8 cellular contexts compared by ENCODE assay signal in genomic region chr4:15682340-15682725, GRCh38. TPM values are rescaled to one million over a fixed set of nuclear protein-coding genes. Genes with fewer than 3 reads are reported as not detected.
A peak's percentile ranks its signal among the peaks of the same experiment; 100 is the strongest.
DNase-seq lines count a peak whose midpoint lies in the region; ATAC-seq and TF ChIP-seq lines count a peak whose summit lies in the region.

No MANE protein-coding gene starts in this region.

- TF ChIP-seq CTCF in fibroblast of mammary gland (conservative IDR thresholded peaks at IDR 0.05; ENCODE audit: control insufficient read depth, insufficient read depth, low read depth, low read length), result no peak

- H3K9ac ChIP-seq in GM23248, result peak overlapping the region; percentile 97
- H3K9ac ChIP-seq in SK-N-MC (ENCODE audit: insufficient read length), result peak overlapping the region; percentile 97
- H3K9ac ChIP-seq in rectal smooth muscle tissue (ENCODE audit: low read length), result peak overlapping the region; percentile 71

- 0% methylated on average over 2 of the region's 2 CpGs for WGBS in GM23248 (ENCODE audit: low coverage in 1 of 2, low lambda C conversion rate in 2 of 2, missing lambda C conversion rate in 2 of 2), 2 experiments

- H3K36me3 ChIP-seq in GM23248 (ENCODE audit: low read depth) (peaks cover 29% of the 10 kb centered on the region), SK-N-MC (ENCODE audit: insufficient read depth, low read length) (peaks cover 26% of the 10 kb centered on the region), rectal smooth muscle tissue (ENCODE audit: control insufficient read depth, insufficient read depth, low read length) (no peaks in the 10 kb centered on the region)

- no peaks in the 10 kb centered on the region for H4K20me1 ChIP-seq in GM23248 (ENCODE audit: insufficient read depth)

- H3K4me2 ChIP-seq in GM23248 (ENCODE audit: unreplicated experiment), result peak overlapping the region; percentile 95

- peaks cover 47% of the 10 kb centered on the region for H3K4me1 ChIP-seq in GM23248 (ENCODE audit: insufficient read depth)
- H3K4me1 ChIP-seq in rectal smooth muscle tissue (ENCODE audit: control insufficient read depth, insufficient read depth, low read length), result peaks cover 2% of the 10 kb centered on the region

- H3K9me2 ChIP-seq in GM23248 (ENCODE audit: insufficient read depth), result no peaks in the 10 kb centered on the region; the same call in 1 of the 2 replicates

- peaks cover 16% of the 10 kb centered on the region for H3F3A ChIP-seq in GM23248 (ENCODE audit: insufficient read depth)

- H3K79me2 ChIP-seq in GM23248 (ENCODE audit: insufficient read depth), result peaks cover 91% of the 10 kb centered on the region

- peak overlapping the region; percentile 69 for H2AFZ ChIP-seq in GM23248

- no peak for ATAC-seq in GM21528 (IDR thresholded peaks at IDR 0.05; ENCODE audit: low FRiP score, unreplicated experiment)

- H3K4me3 ChIP-seq in GM23248 (peak overlapping the region; percentile 88), SK-N-MC (peak overlapping the region; percentile 91), fibroblast of mammary gland (ENCODE audit: control insufficient read depth, low read depth, low read length) (peak overlapping the region; percentile 92), rectal smooth muscle tissue (ENCODE audit: low read length) (peak overlapping the region; percentile 73)

- in situ Hi-C loops in GM23248 (cut with MboI), result no loop called here

- H3K27me3 ChIP-seq in GM23248 (replicated peaks; ENCODE audit: insufficient read depth) (no peaks in the 10 kb centered on the region), rectal smooth muscle tissue (ENCODE audit: control insufficient read depth, insufficient read depth, low read length) (no peaks in the 10 kb centered on the region)

- H3K9me3 ChIP-seq in GM23248 (ENCODE audit: low read depth) (no peaks in the 10 kb centered on the region), SK-N-MC (ENCODE audit: low read depth, low read length) (no peaks in the 10 kb centered on the region)

- H3K27ac ChIP-seq in GM23248 (peak overlapping the region; percentile 83), SK-N-MC (peak overlapping the region; percentile 68), rectal smooth muscle tissue (ENCODE audit: low read depth, low read length) (peak overlapping the region; percentile 85)

- DNase-seq in GM23248 (peak; percentile 45), SK-N-MC (ENCODE audit: low read depth, low spot score) (no peak), fibroblast of mammary gland (ENCODE audit: low read depth) (peak; percentile 32), midbrain (lab: John Stamatoyannopoulos, UW) (no peak), SK-N-DZ (ENCODE audit: low spot score) (no peak)
- no peak for DNase-seq in stimulated activated naive CD4-positive, alpha-beta T cell treated with Interleukin-2 at 50 U/mL for 16 hours (lab: John Stamatoyannopoulos, UW)

RNA-seq across cellular contexts. Expression of gene FAM200B, which starts 0.7 kb away (rescaled TPM):
- total RNA-seq in GM23248 (2014; rRNA removed; shearing (Covaris generic)), result 32.9 and 33.2 TPM in 2 replicates
- 70.6 and 74.6 TPM in 2 replicates for polyA plus RNA-seq in GM23248 (2016; fragmentation: Nextera tagmentation; extraction: Ambion mirVana)
- polyA plus RNA-seq in SK-N-DZ (2014; cell fraction: cytosol; rRNA removed), result 37.4 and 43.1 TPM in 2 replicates
- 33.7 and 47.3 TPM in 2 replicates for polyA plus RNA-seq in SK-N-DZ (2014; cell fraction: nucleus; rRNA removed)

RNA-seq across cellular contexts. Expression of gene BST1, which starts 20.5 kb away (rescaled TPM):
- 32.6 and 33.3 TPM in 2 replicates for total RNA-seq in GM23248 (2014; rRNA removed; shearing (Covaris generic))
- polyA plus RNA-seq in GM23248 (2016; fragmentation: Nextera tagmentation; extraction: Ambion mirVana), result 24.3 and 28.7 TPM in 2 replicates
- 1.4 and 2.2 TPM in 2 replicates for polyA plus RNA-seq in SK-N-DZ (2014; cell fraction: cytosol; rRNA removed)
- 1.2 and 1.8 TPM in 2 replicates for polyA plus RNA-seq in SK-N-DZ (2014; cell fraction: nucleus; rRNA removed)

RNA-seq across cellular contexts. Expression of gene FBXL5, which starts 27.2 kb away (rescaled TPM):
- total RNA-seq in GM23248 (2014; rRNA removed; shearing (Covaris generic)), result 68.4 and 82.7 TPM in 2 replicates
- polyA plus RNA-seq in GM23248 (2016; fragmentation: Nextera tagmentation; extraction: Ambion mirVana), result 55.6 and 57.8 TPM in 2 replicates
- polyA plus RNA-seq in SK-N-DZ (2014; cell fraction: cytosol; rRNA removed), result 24.9 and 30.2 TPM in 2 replicates
- 17.6 and 27.4 TPM in 2 replicates for polyA plus RNA-seq in SK-N-DZ (2014; cell fraction: nucleus; rRNA removed)

Comparison
In these comparisons a context has a peak if more than half of its experiments do, and no peak if none do; other contexts are left out.
1. DNase-seq: peak in GM23248 (single experiment) and fibroblast of mammary gland (single experiment); none in SK-N-MC (single experiment), stimulated activated naive CD4-positive, alpha-beta T cell treated with Interleukin-2 at 50 U/mL for 16 hours (single experiment), midbrain (single experiment) and SK-N-DZ (single experiment).
2. Peak in every context shown above with its lines, with median percentiles within 50 percentile points of each other: H3K27ac ChIP-seq, H3K4me3 ChIP-seq and H3K9ac ChIP-seq.